9 cellular contexts compared by ENCODE assay signal in the genomic region with DNA sequence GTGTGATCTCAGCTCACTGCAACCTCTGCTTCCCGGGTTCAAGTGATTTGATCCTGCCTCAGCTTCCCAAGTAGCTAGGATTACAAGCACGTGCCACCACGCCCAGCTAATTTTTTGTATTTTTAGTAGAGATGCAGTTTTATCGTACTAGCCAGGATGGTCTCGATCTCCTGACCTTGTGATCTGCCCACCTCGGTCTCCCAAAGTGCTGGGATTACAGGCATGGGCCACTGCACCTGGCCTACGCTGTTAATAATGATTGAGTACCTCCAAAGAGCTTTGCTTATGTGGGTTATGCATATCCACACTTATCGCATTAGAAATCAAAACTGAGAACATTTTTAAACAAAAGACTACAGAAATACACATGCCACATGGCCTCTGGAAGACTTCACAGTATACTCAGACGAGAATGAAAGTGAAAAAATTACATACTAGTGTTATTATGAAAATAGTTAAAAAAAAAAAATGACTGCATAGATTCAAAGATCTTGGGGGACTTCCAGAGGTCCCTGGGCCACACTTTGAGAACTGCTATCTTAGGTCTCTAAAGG. TPM values are rescaled to one million over a fixed set of nuclear protein-coding genes. Genes with fewer than 3 reads are reported as not detected.
DNase-seq lines count a peak whose midpoint lies in the region; ATAC-seq and TF ChIP-seq lines count a peak whose summit lies in the region.
"Had no signal": no experiment of that assay in that cellular context is flagged by ENCODE, and none has a peak within 500 bp of the region (broad histone marks: within the 10 kb centered on the region; RNA-seq: fewer than 3 reads in every experiment).

No MANE protein-coding gene starts in this region.

- H3K27ac Mint-ChIP-seq in activated T-cell treated with anti-CD3 and anti-CD28 coated beads, Interleukin-2, amount 50 U/mL, for 24 hours = peak overlapping the region; percentile 87

- peaks cover 27% of the 10 kb centered on the region for H3K79me2 ChIP-seq in osteoblast (ENCODE audit: insufficient read depth, low read length)

- H2AFZ ChIP-seq in osteoblast (ENCODE audit: low read length) = no peak overlapping the region

- H3K4me3 Mint-ChIP-seq in activated T-cell treated with anti-CD3 and anti-CD28 coated beads, Interleukin-2, amount 50 U/mL, for 24 hours = peak overlapping the region; percentile 50

- no peak overlapping the region for H3K4me2 ChIP-seq in osteoblast (ENCODE audit: insufficient read depth, low read length)

- H3K36me3 Mint-ChIP-seq in activated T-cell treated with anti-CD3 and anti-CD28 coated beads, Interleukin-2, amount 50 U/mL, for 24 hours (ENCODE audit: low read depth) = peaks cover 69% of the 10 kb centered on the region

- peak overlapping the region; percentile 81 for H3K27ac ChIP-seq in osteoblast (ENCODE audit: low read depth, low read length)

- ATAC-seq in GM21825 (IDR thresholded peaks at IDR 0.05; ENCODE audit: unreplicated experiment) = peak; percentile 93
- peak; percentile 85 for ATAC-seq in HG03460 (IDR thresholded peaks at IDR 0.05; ENCODE audit: unreplicated experiment)

- peaks cover 53% of the 10 kb centered on the region for H3K36me3 ChIP-seq in osteoblast (ENCODE audit: insufficient read depth, low read length)

- peaks cover 2% of the 10 kb centered on the region for H3K9me3 Mint-ChIP-seq in activated T-cell treated with anti-CD3 and anti-CD28 coated beads, Interleukin-2, amount 50 U/mL, for 24 hours

- peaks cover 44% of the 10 kb centered on the region for H3K4me1 ChIP-seq in osteoblast (ENCODE audit: insufficient read depth, low read length)

- no peak for DNase-seq in activated T-cell treated with anti-CD3 and anti-CD28 coated beads, Interleukin-2, amount 50 U/mL, for 24 hours
- DNase-seq in activated T-cell treated with anti-CD3 and anti-CD28 coated beads, Interleukin-2, amount 50 U/mL, for 48 hours = no peak
- DNase-seq in osteoblast (ENCODE audit: insufficient read length, low spot score, missing footprints) (no peak), epidermal melanocyte (ENCODE audit: insufficient read length, low spot score) (no peak), NCI-H1930 (lab: John Stamatoyannopoulos, UW) (no peak), NCI-H2227 (lab: John Stamatoyannopoulos, UW; ENCODE audit: unreplicated experiment) (no peak)
- DNase-seq: NCI-H1417 treated with DMSO at 0.1 percent for 48 hours had no signal

- H3K27me3 Mint-ChIP-seq in activated T-cell treated with anti-CD3 and anti-CD28 coated beads, Interleukin-2, amount 50 U/mL, for 24 hours = no peaks in the 10 kb centered on the region

- H3K27me3 ChIP-seq in osteoblast (ENCODE audit: insufficient read depth, low read length) = no peaks in the 10 kb centered on the region

- no peak overlapping the region for H3K4me3 ChIP-seq in osteoblast (ENCODE audit: insufficient read depth, low read length)

- H4K20me1 ChIP-seq in osteoblast (ENCODE audit: insufficient read depth, low read length) = no peaks in the 10 kb centered on the region

- H3K4me1 Mint-ChIP-seq in activated T-cell treated with anti-CD3 and anti-CD28 coated beads, Interleukin-2, amount 50 U/mL, for 24 hours (ENCODE audit: low read depth) = peaks cover 34% of the 10 kb centered on the region

- no peak for TF ChIP-seq CTCF in osteoblast (IDR thresholded peaks at IDR 0.05; ENCODE audit: extremely low read depth, low read depth, low read length)

- H3K9me3 ChIP-seq in osteoblast (ENCODE audit: low read depth, low read length) = no peaks in the 10 kb centered on the region

RNA-seq across cellular contexts. Expression of gene RPP38, which starts 25.4 kb away (rescaled TPM):
- 13.8 and 16.6 TPM in 2 replicates for total RNA-seq in osteoblast

RNA-seq across cellular contexts. Expression of gene ACBD7, which starts 34.0 kb away (rescaled TPM):
- 0.72 and 0.88 TPM in 2 replicates for total RNA-seq in osteoblast

RNA-seq across cellular contexts. Expression of gene NMT2, which starts 45.9 kb away (rescaled TPM):
- 43.8 and 61.0 TPM in 2 replicates for total RNA-seq in osteoblast
